Comparison of ENCODE assay signal across 1 cellular context in the genomic region with DNA sequence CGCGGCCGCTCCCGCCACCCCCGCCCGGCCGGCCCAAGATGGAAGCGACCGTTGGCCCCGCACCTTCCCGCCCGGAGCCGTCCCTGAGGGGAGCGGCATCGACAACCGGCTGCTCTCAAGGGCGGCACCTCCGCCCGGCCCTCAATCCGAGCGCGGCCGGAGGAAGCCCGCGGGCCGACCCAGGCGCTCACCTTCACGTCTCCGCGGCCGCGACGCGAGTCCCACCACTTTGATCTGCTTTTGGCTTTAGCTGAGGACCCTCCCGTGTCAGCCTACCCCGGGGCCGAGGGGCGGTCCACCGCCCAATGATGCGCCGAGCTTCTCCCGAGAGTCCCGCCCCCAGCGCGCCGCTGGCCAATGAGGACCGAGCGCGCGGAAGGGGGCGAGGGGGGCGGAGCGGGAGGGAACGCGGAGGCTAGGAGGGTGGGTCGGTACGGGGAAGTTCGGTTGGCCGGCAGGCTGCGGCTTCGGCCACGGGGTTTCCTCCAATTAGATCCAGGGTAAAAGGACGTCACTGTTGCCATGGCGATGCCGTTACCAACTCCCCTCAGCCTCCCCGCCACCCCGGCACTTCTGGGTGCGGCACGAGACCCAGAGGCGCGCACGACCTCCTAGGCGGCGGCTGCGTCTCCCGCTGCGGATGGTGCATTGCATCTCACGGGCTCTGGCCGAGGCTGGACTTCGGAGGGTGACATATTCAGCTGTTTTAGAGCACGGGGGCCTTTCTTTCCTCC.
A peak's percentile ranks its signal among the peaks of the same experiment; 100 is the strongest.
TF ChIP-seq lines count a peak whose summit lies in the region.

Gene YWHAQ, minus strand, starts transcription at position 248 of the 734 bp plus-strand sequence. CDS start 545 bp downstream, outside the sequence.

TF ChIP-seq in GM12878, 131 proteins besides CTCF, POLR2A, EP300 and RAD21 (continued from another document and continues in another):
- TF ChIP-seq, protein P1, sequence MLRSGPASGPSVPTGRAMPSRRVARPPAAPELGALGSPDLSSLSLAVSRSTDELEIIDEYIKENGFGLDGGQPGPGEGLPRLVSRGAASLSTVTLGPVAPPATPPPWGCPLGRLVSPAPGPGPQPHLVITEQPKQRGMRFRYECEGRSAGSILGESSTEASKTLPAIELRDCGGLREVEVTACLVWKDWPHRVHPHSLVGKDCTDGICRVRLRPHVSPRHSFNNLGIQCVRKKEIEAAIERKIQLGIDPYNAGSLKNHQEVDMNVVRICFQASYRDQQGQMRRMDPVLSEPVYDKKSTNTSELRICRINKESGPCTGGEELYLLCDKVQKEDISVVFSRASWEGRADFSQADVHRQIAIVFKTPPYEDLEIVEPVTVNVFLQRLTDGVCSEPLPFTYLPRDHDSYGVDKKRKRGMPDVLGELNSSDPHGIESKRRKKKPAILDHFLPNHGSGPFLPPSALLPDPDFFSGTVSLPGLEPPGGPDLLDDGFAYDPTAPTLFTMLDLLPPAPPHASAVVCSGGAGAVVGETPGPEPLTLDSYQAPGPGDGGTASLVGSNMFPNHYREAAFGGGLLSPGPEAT (IDR thresholded peaks at IDR 0.05; ENCODE audit: low read depth) = peak; percentile 69
- TF ChIP-seq DPF2 (IDR thresholded peaks at IDR 0.05) (peak; percentile 4; the same call in 1 of the 2 replicates), ZBTB33 (IDR thresholded peaks at IDR 0.05) (no peak), KAT2A (conservative IDR thresholded peaks at IDR 0.05; ENCODE audit: control insufficient read depth, low read depth, low read length) (no peak), NFYA (IDR thresholded peaks at IDR 0.05; ENCODE audit: borderline replicate concordance, low read depth, low read length) (peak; percentile 33; the same call in 1 of the 2 replicates), TARDBP (IDR thresholded peaks at IDR 0.05; ENCODE audit: borderline replicate concordance) (no peak), USF2 (IDR thresholded peaks at IDR 0.05; ENCODE audit: borderline replicate concordance, low read depth, low read length) (no peak; the same call in 1 of the 2 replicates), MAX (IDR thresholded peaks at IDR 0.05; ENCODE audit: low read depth, low read length) (peak; percentile 60), ETV6 (conservative IDR thresholded peaks at IDR 0.05 in 1 of 2, IDR thresholded peaks at IDR 0.05 in 1 of 2; ENCODE audit: borderline replicate concordance in 1 of 2, low read depth in 1 of 2) (no peak), MEF2A (IDR thresholded peaks at IDR 0.05; ENCODE audit: insufficient read depth, low read depth, low read length) (peak; percentile 34; the same call in 1 of the 2 replicates), MTA2 (IDR thresholded peaks at IDR 0.05; ENCODE audit: low read depth) (no peak; the same call in 1 of the 2 replicates), TCF12 (IDR thresholded peaks at IDR 0.05; ENCODE audit: low read depth, low read length) (peak; percentile 65), MEF2B (IDR thresholded peaks at IDR 0.05; ENCODE audit: partially characterized antibody, poor library complexity, severe bottlenecking) (peak; percentile 67), NR2C2 (IDR thresholded peaks at IDR 0.05; ENCODE audit: borderline replicate concordance, control insufficient read depth, insufficient read length, low read depth) (no peak), HCFC1 (IDR thresholded peaks at IDR 0.05; ENCODE audit: low read length) (peak; percentile 31), LARP7 (IDR thresholded peaks at IDR 0.05) (peak; percentile 76), BACH1 (IDR thresholded peaks at IDR 0.05; ENCODE audit: borderline replicate concordance) (peak; percentile 21; the same call in 1 of the 2 replicates), EGR1 (IDR thresholded peaks at IDR 0.05; ENCODE audit: borderline replicate concordance in 1 of 2, low read depth in 2 of 2, low read length in 2 of 2) (peak in 1 of 2 experiments; percentile 54; a peak in 1 of 3 replicates), BMI1 (IDR thresholded peaks at IDR 0.05; ENCODE audit: borderline replicate concordance) (peak; percentile 96), RB1 (IDR thresholded peaks at IDR 0.05; ENCODE audit: borderline replicate concordance) (peak; percentile 87; the same call in 1 of the 2 replicates), E2F4 (IDR thresholded peaks at IDR 0.05; ENCODE audit: low read depth, low read length) (peak; percentile 73; the same call in 1 of the 2 replicates), SMAD1 (IDR thresholded peaks at IDR 0.05; ENCODE audit: low read depth, partially characterized antibody) (no peak), IKZF2 (IDR thresholded peaks at IDR 0.05) (peak; percentile 55 to 62; a peak in 2 of 4 replicates), ZBTB11 (CRISPR knock-in tag; IDR thresholded peaks at IDR 0.05) (no peak), FOS (IDR thresholded peaks at IDR 0.05; ENCODE audit: borderline replicate concordance, extremely low read depth, insufficient read length) (peak; percentile 48), HDGF (IDR thresholded peaks at IDR 0.05) (peak; percentile 94), RAD51 (IDR thresholded peaks at IDR 0.05) (no peak), POLR2AphosphoS2 (IDR thresholded peaks at IDR 0.05; ENCODE audit: low read depth, low read length) (peak; percentile 73), WRNIP1 (IDR thresholded peaks at IDR 0.05; ENCODE audit: borderline replicate concordance, low read depth, low read length) (no peak), MYC (IDR thresholded peaks at IDR 0.05; ENCODE audit: insufficient read depth, insufficient read length, insufficient replicate concordance, low read length, severe bottlenecking) (peak; percentile 32), IRF3 (IDR thresholded peaks at IDR 0.05) (peak; percentile 80), NR2F1 (conservative IDR thresholded peaks at IDR 0.05) (no peak; the same call in 1 of the 2 replicates), EED (IDR thresholded peaks at IDR 0.05; ENCODE audit: low read depth) (0 out of 2 replicates have a peak, but pooled peaks have one; percentile 56), SMC3 (IDR thresholded peaks at IDR 0.05; ENCODE audit: borderline replicate concordance, low read length) (no peak), NFXL1 (IDR thresholded peaks at IDR 0.05; ENCODE audit: borderline replicate concordance) (no peak)
- TF ChIP-seq, protein P2, sequence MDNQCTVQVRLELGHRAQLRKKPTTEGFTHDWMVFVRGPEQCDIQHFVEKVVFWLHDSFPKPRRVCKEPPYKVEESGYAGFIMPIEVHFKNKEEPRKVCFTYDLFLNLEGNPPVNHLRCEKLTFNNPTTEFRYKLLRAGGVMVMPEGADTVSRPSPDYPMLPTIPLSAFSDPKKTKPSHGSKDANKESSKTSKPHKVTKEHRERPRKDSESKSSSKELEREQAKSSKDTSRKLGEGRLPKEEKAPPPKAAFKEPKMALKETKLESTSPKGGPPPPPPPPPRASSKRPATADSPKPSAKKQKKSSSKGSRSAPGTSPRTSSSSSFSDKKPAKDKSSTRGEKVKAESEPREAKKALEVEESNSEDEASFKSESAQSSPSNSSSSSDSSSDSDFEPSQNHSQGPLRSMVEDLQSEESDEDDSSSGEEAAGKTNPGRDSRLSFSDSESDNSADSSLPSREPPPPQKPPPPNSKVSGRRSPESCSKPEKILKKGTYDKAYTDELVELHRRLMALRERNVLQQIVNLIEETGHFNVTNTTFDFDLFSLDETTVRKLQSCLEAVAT (IDR thresholded peaks at IDR 0.05) = 0 out of 2 replicates have a peak, but pooled peaks have one; percentile 51
- TF ChIP-seq, protein P3, sequence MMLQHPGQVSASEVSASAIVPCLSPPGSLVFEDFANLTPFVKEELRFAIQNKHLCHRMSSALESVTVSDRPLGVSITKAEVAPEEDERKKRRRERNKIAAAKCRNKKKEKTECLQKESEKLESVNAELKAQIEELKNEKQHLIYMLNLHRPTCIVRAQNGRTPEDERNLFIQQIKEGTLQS (IDR thresholded peaks at IDR 0.05; ENCODE audit: borderline replicate concordance, extremely low read depth, low read depth, low read length) = no peak
- TF ChIP-seq, protein P4, sequence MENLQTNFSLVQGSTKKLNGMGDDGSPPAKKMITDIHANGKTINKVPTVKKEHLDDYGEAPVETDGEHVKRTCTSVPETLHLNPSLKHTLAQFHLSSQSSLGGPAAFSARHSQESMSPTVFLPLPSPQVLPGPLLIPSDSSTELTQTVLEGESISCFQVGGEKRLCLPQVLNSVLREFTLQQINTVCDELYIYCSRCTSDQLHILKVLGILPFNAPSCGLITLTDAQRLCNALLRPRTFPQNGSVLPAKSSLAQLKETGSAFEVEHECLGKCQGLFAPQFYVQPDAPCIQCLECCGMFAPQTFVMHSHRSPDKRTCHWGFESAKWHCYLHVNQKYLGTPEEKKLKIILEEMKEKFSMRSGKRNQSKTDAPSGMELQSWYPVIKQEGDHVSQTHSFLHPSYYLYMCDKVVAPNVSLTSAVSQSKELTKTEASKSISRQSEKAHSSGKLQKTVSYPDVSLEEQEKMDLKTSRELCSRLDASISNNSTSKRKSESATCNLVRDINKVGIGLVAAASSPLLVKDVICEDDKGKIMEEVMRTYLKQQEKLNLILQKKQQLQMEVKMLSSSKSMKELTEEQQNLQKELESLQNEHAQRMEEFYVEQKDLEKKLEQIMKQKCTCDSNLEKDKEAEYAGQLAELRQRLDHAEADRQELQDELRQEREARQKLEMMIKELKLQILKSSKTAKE (IDR thresholded peaks at IDR 0.05; ENCODE audit: low read depth, poor library complexity, severe bottlenecking) = no peak
